23 cellular contexts compared by ENCODE assay signal in the genomic region with DNA sequence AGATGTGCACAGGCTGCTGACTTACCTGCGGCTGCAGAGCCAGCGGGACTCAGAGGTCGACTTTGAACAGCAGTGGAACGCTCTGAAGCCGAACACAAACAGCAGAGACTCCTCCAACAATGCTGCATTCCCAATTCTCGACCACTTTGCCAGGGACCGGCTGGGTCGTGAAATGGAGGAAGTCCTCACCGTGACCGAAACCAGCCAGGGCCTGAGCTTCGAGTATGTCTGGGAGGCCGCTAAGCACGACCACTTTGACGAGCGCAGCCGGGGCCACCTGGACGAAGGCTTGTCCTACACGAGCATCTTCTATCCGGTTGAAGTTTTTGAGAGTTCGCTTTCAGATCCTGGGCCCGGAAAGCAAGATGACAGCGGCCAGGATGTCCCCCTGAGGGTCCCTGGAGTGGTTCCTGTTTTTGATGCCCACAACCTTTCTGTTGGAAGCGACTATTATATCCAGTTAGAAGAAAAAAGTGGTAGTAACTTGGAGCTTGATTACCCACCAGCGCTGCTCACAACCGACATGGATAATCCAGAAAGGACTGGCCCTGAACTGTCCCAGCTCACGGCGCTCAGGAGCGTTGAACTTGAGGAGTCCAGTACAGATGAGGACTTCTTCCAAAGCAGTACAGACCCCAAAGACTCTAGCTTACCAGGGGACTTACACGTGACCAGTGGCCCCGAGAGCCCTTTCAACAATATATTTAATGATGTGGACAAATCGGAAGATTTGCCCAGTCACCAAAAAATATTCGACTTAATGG. TPM values are rescaled to one million over a fixed set of nuclear protein-coding genes. Genes with fewer than 3 reads are reported as not detected.
DNase-seq lines count a peak whose midpoint lies in the region; ATAC-seq, FAIRE-seq and TF ChIP-seq lines count a peak whose summit lies in the region.
"Had no signal": no experiment of that assay in that cellular context is flagged by ENCODE, and none has a peak within 500 bp of the region (broad histone marks: within the 10 kb centered on the region; RNA-seq: fewer than 3 reads in every experiment).

No MANE protein-coding gene starts in this region.

- no peaks in the 10 kb centered on the region for H3K9me3 ChIP-seq in endothelial cell of umbilical vein (replicated peaks; ENCODE audit: control insufficient read depth, insufficient read depth, low read length)

- no peak overlapping the region for H3K9ac ChIP-seq in endothelial cell of umbilical vein (replicated peaks; ENCODE audit: extremely low read depth, insufficient read depth, low read length)
- H3K9ac ChIP-seq: BLaER1 had no signal

- H4K20me1 ChIP-seq in endothelial cell of umbilical vein (replicated peaks; ENCODE audit: control insufficient read depth, extremely low read depth, insufficient read depth, low read length): no peaks in the 10 kb centered on the region

- H3K36me3 ChIP-seq in bronchial epithelial cell (ENCODE audit: control insufficient read depth, insufficient read depth, low read length) (peaks cover 12% of the 10 kb centered on the region), endothelial cell of umbilical vein (ENCODE audit: control insufficient read depth in 2 of 2, extremely low read depth in 1 of 2, insufficient read depth in 2 of 2, low read length in 2 of 2) (peaks cover 6 to 30% of the 10 kb centered on the region in 2 experiments)

- POLR2A ChIA-PET in endothelial cell of umbilical vein (lab: Charles Lee): no interaction called here

- dilution Hi-C loops in endothelial cell of umbilical vein (cut with MboI; ENCODE audit: extremely low pct_ligation_motif_present, low sequenced_read_pairs): no loop called here

- H3K4me3 Mint-ChIP-seq in activated CD8-positive, alpha-beta memory T cell treated with anti-CD3 and anti-CD28 coated beads, Interleukin-2, amount 10 ng/mL, durations not matched to agents 7 days and 5 days: no peak overlapping the region
- H3K4me3 Mint-ChIP-seq: CD14-positive monocyte; CD4-positive, alpha-beta memory T cell; GM23338; HFFc6 had no signal

- intact Hi-C loops in endothelial cell of umbilical vein (cut with micrococcal nuclease): no loop called here

- TSS peak; percentile 16 for BruUV-seq in endothelial cell of umbilical vein (replicated peaks; lab: Mats Ljungman, UMichigan)

- H3K36me3 Mint-ChIP-seq in activated CD8-positive, alpha-beta memory T cell treated with anti-CD3 and anti-CD28 coated beads, Interleukin-2, amount 10 ng/mL, durations not matched to agents 7 days and 5 days: peaks cover 21% of the 10 kb centered on the region

- H3K4me3 ChIP-seq in bronchial epithelial cell (ENCODE audit: low read depth, low read length) (no peak overlapping the region), endothelial cell of umbilical vein (replicated peaks in 1 of 3; ENCODE audit: insufficient read depth in 1 of 3, low read depth in 1 of 3, low read length in 3 of 3) (no peak overlapping the region)
- H3K4me3 ChIP-seq: BLaER1, GM23338 had no signal

- H2AFZ ChIP-seq in endothelial cell of umbilical vein (ENCODE audit: low read depth, low read length): no peak overlapping the region
- H2AFZ ChIP-seq: GM23338 had no signal

- no peaks in the 10 kb centered on the region for H3K9me1 ChIP-seq in endothelial cell of umbilical vein (replicated peaks; ENCODE audit: control insufficient read depth, extremely low read depth, insufficient read depth, low read length)

- H3K4me1 Mint-ChIP-seq in activated CD8-positive, alpha-beta memory T cell treated with anti-CD3 and anti-CD28 coated beads, Interleukin-2, amount 10 ng/mL, durations not matched to agents 7 days and 5 days: peaks cover 13% of the 10 kb centered on the region
- H3K4me1 Mint-ChIP-seq: GM23338 had no signal

- H3K9me3 Mint-ChIP-seq in activated CD8-positive, alpha-beta memory T cell treated with anti-CD3 and anti-CD28 coated beads, Interleukin-2, amount 10 ng/mL, durations not matched to agents 7 days and 5 days (ENCODE audit: low read depth): no peaks in the 10 kb centered on the region
- H3K9me3 Mint-ChIP-seq: CD4-positive, alpha-beta memory T cell; GM23338; HFFc6 had no signal

- H3K27ac ChIP-seq in endothelial cell of umbilical vein (ENCODE audit: insufficient read depth, low read depth, low read length): no peak overlapping the region
- H3K27ac ChIP-seq: BLaER1, HL-60 had no signal

- H3K4me2 ChIP-seq in endothelial cell of umbilical vein (ENCODE audit: insufficient read depth, low read length): no peak overlapping the region
- H3K4me2 ChIP-seq: BLaER1, GM23338 had no signal

- H3K27me3 ChIP-seq in bronchial epithelial cell (ENCODE audit: control insufficient read depth, insufficient read depth, low read length) (no peaks in the 10 kb centered on the region), endothelial cell of umbilical vein (ENCODE audit: control insufficient read depth in 2 of 2, insufficient read depth in 2 of 2, low read length in 2 of 2) (no peaks in the 10 kb centered on the region)
- H3K27me3 ChIP-seq: BLaER1 had no signal

- DNase-seq in activated CD8-positive, alpha-beta memory T cell treated with anti-CD3 and anti-CD28 coated beads, Interleukin-2, amount 50 U/mL, for 48 hours: peak; percentile 29
- DNase-seq in activated CD8-positive, alpha-beta memory T cell treated with anti-CD3 and anti-CD28 coated beads, Interleukin-2, amount 10 ng/mL, durations not matched to agents 7 days and 5 days: no peak
- DNase-seq in bronchial epithelial cell (ENCODE audit: low read depth) (no peak), endothelial cell of umbilical vein (ENCODE audit: low read depth, low spot score) (no peak), GM03348 (ENCODE audit: low spot score) (no peak), HuH-7.5 (ENCODE audit: low spot score) (no peak), NCI-H2227 (lab: John Stamatoyannopoulos, UW; ENCODE audit: unreplicated experiment) (no peak)
- DNase-seq: 8988T; CD4-positive, alpha-beta memory T cell; DMS153; DMS79; GDM1; HCEC 1CT; HFFc6; IMR-90 had no signal

- CTCF ChIA-PET in activated CD8-positive, alpha-beta memory T cell treated with anti-CD3 and anti-CD28 coated beads, Interleukin-2, amount 10 ng/mL, durations not matched to agents 7 days and 5 days (lab: Charles Lee): interaction anchor here (1.2 kb wide), 1 partner anchor 50 kb away, joined by 3 read pairs; no protein-coding TSS in a partner anchor
- CTCF ChIA-PET in endothelial cell of umbilical vein (lab: Charles Lee): no interaction called here

- no peak overlapping the region for H3K27ac Mint-ChIP-seq in activated CD8-positive, alpha-beta memory T cell treated with anti-CD3 and anti-CD28 coated beads, Interleukin-2, amount 10 ng/mL, durations not matched to agents 7 days and 5 days
- H3K27ac Mint-ChIP-seq: CD14-positive monocyte, GM23338, HFFc6 had no signal

- no peak for ATAC-seq in activated CD8-positive, alpha-beta memory T cell treated with anti-CD3 and anti-CD28 coated beads, Interleukin-2, amount 10 ng/mL, durations not matched to agents 7 days and 5 days
- ATAC-seq: GM23338 had no signal

- no peaks in the 10 kb centered on the region for H3K27me3 Mint-ChIP-seq in activated CD8-positive, alpha-beta memory T cell treated with anti-CD3 and anti-CD28 coated beads, Interleukin-2, amount 10 ng/mL, durations not matched to agents 7 days and 5 days
- H3K27me3 Mint-ChIP-seq: CD4-positive, alpha-beta memory T cell had no signal

- TF ChIP-seq CTCF in bronchial epithelial cell (IDR thresholded peaks at IDR 0.05; ENCODE audit: insufficient read depth, low read length, severe bottlenecking) (no peak), endothelial cell of umbilical vein (IDR thresholded peaks at IDR 0.05; ENCODE audit: extremely low read depth in 1 of 2, insufficient read depth in 1 of 2, low read depth in 1 of 2, low read length in 2 of 2) (no peak)

- H3K79me2 ChIP-seq in endothelial cell of umbilical vein (ENCODE audit: control insufficient read depth, insufficient read depth, low read length): no peaks in the 10 kb centered on the region

- FAIRE-seq in bronchial epithelial cell (lab: Jason Lieb, UNC): peak; percentile 60
- FAIRE-seq in endothelial cell of umbilical vein (lab: Jason Lieb, UNC): no peak
- FAIRE-seq: H54 had no signal

- peaks cover 4% of the 10 kb centered on the region for H3K4me1 ChIP-seq in endothelial cell of umbilical vein (ENCODE audit: control insufficient read depth, extremely low read depth, insufficient read depth, low read length)

- TF ChIP-seq POLR2A in endothelial cell of umbilical vein (IDR thresholded peaks at IDR 0.05; ENCODE audit: low read depth, low read length): no peak

TF ChIP-seq in endothelial cell of umbilical vein, 7 proteins besides CTCF, POLR2A, EP300 and RAD21:
- TF ChIP-seq JUN (IDR thresholded peaks at IDR 0.05; ENCODE audit: borderline replicate concordance, insufficient read depth, insufficient read length, low read depth) (no peak), MYC (IDR thresholded peaks at IDR 0.05; ENCODE audit: low read depth, low read length) (no peak), POLR2AphosphoS5 (IDR thresholded peaks at IDR 0.05; ENCODE audit: insufficient read depth, low read depth, low read length) (no peak), EZH2 (IDR thresholded peaks at IDR 0.05; ENCODE audit: borderline replicate concordance, low read depth, low read length, severe bottlenecking) (no peak), FOS (IDR thresholded peaks at IDR 0.05; ENCODE audit: borderline replicate concordance, insufficient read depth, low read length) (no peak), GATA2 (IDR thresholded peaks at IDR 0.05; ENCODE audit: insufficient read depth, insufficient read length, low read depth, low read length) (no peak)
- TF ChIP-seq, protein P1, sequence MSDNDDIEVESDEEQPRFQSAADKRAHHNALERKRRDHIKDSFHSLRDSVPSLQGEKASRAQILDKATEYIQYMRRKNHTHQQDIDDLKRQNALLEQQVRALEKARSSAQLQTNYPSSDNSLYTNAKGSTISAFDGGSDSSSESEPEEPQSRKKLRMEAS (IDR thresholded peaks at IDR 0.05; ENCODE audit: insufficient read depth, insufficient read length): no peak

RNA-seq across cellular contexts. Expression of gene BHLHA15, which starts 19.4 kb away (rescaled TPM):
- total RNA-seq in activated CD8-positive, alpha-beta memory T cell treated with anti-CD3 and anti-CD28 coated beads, Interleukin-2, amount 10 ng/mL, durations not matched to agents 7 days and 5 days: under 1 TPM in 1 of 2 experiments, not detected in 1; 0.33 TPM
- total RNA-seq in bronchial epithelial cell (2.3 and 3.2 TPM in 2 replicates), endothelial cell of umbilical vein (1.2 and 1.5 TPM in 2 replicates)
- 0.81 and 1.0 TPM in 2 replicates for polyA plus RNA-seq in endothelial cell of umbilical vein
- 0.12 and 0.48 TPM in 2 replicates for polyA plus RNA-seq in endothelial cell of umbilical vein (2011; cell fraction: cytosol; rRNA removed)
- polyA plus RNA-seq in endothelial cell of umbilical vein (2011; cell fraction: nucleus; rRNA removed): not detected in 2 replicates
- 0.47 and 0.85 TPM in 2 replicates for polyA plus RNA-seq in endothelial cell of umbilical vein (2012)
- not detected in 2 replicates for polyA minus RNA-seq in endothelial cell of umbilical vein
- polyA minus RNA-seq in endothelial cell of umbilical vein (2011; cell fraction: cytosol; rRNA and poly(A)+ RNA removed): not detected
- polyA minus RNA-seq in endothelial cell of umbilical vein (2011; cell fraction: nucleus; rRNA and poly(A)+ RNA removed): 0.96 TPM in 1 of 2 replicates, not detected in the other
- total RNA-seq: CD4-positive, alpha-beta memory T cell; Daoy; HT1080; IMR-90 had no signal
- polyA plus RNA-seq: AG04450; CD14-positive monocyte; CD4-positive, alpha-beta memory T cell; IMR-90 had no signal
